In the genomic region with DNA sequence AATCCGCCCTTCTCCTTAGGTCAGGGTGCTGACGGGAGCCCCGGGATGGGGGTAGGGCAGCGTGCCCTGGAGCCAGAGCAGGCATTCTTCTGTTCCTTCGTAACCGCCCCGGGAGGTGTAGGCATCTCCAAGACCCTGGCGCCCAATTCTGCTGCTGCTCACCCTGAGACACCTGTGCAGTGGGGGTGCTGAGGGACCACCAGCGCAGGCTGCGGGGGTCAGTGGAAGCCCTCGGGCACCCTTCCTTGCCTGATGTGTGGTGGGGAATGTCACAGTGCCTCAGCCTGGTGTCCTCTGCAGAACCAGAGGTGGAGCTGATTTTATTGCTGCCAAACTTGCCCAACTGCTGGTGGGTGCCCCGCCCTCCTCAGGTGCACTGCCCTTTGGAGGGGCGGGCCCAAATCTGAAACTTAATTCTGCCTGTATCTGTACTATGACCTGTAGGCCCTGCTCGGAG, we compare ENCODE assay signal across 8 cellular contexts. TPM values are rescaled to one million over a fixed set of nuclear protein-coding genes. Genes with fewer than 3 reads are reported as not detected.
DNase-seq lines count a peak whose midpoint lies in the region; ATAC-seq lines count a peak whose summit lies in the region.

No MANE protein-coding gene starts in this region.

- POLR2A ChIA-PET in T-cell (lab: Charles Lee), result interaction anchor here in 1 of 2 donors (1.1 kb wide), 1 partner anchor 8 kb away, joined by 3 read pairs; no protein-coding TSS in a partner anchor

- no peaks in the 10 kb centered on the region for H3K9me3 ChIP-seq in right cardiac atrium (ENCODE audit: control insufficient read depth, low read length)

- CTCF ChIA-PET in activated CD8-positive, alpha-beta memory T cell treated with anti-CD3 and anti-CD28 coated beads, Interleukin-2, amount 10 ng/mL, durations not matched to agents 7 days and 5 days (lab: Charles Lee), result interaction anchor here (2.0 to 25.9 kb wide), 4 partner anchors 1 to 112 kb away, joined by 6 to 1355 read pairs (median 683); a partner anchor contains a TSS
- CTCF ChIA-PET in T-cell (lab: Charles Lee), result interaction anchor here in 1 of 2 donors (1.8 kb wide), 1 partner anchor 18 kb away, joined by 9 read pairs; no protein-coding TSS in a partner anchor

- H3K4me3 Mint-ChIP-seq in activated CD8-positive, alpha-beta memory T cell treated with anti-CD3 and anti-CD28 coated beads, Interleukin-2, amount 10 ng/mL, durations not matched to agents 7 days and 5 days, result peak overlapping the region; percentile 79
- peak overlapping the region; percentile 84 to 93 (median 93) for H3K4me3 Mint-ChIP-seq in T-cell

- no peak overlapping the region for H3K4me3 ChIP-seq in right cardiac atrium (ENCODE audit: low read length)

- peaks cover 37% of the 10 kb centered on the region for H3K4me1 ChIP-seq in right cardiac atrium (ENCODE audit: control insufficient read depth, insufficient read depth, low read length)

- ATAC-seq in activated CD8-positive, alpha-beta memory T cell treated with anti-CD3 and anti-CD28 coated beads, Interleukin-2, amount 10 ng/mL, durations not matched to agents 7 days and 5 days, result peak; percentile 2
- no peak for ATAC-seq in T-cell (replicated peaks in 1 of 4)
- ATAC-seq in right cardiac atrium, result no peak
- no peak for ATAC-seq in GM18861 (IDR thresholded peaks at IDR 0.05; ENCODE audit: unreplicated experiment)
- ATAC-seq in GM21723 (IDR thresholded peaks at IDR 0.05; ENCODE audit: unreplicated experiment), result no peak

- peaks cover 54% of the 10 kb centered on the region for H3K36me3 Mint-ChIP-seq in activated CD8-positive, alpha-beta memory T cell treated with anti-CD3 and anti-CD28 coated beads, Interleukin-2, amount 10 ng/mL, durations not matched to agents 7 days and 5 days
- H3K36me3 Mint-ChIP-seq in T-cell, result peaks cover 14% of the 10 kb centered on the region

- no peaks in the 10 kb centered on the region for H3K9me3 Mint-ChIP-seq in activated CD8-positive, alpha-beta memory T cell treated with anti-CD3 and anti-CD28 coated beads, Interleukin-2, amount 10 ng/mL, durations not matched to agents 7 days and 5 days (ENCODE audit: low read depth)
- no peaks in the 10 kb centered on the region for H3K9me3 Mint-ChIP-seq in T-cell

- H3K27me3 ChIP-seq in right cardiac atrium (ENCODE audit: control insufficient read depth, insufficient read depth), result no peaks in the 10 kb centered on the region

- peak overlapping the region; percentile 98 for H3K27ac Mint-ChIP-seq in activated CD8-positive, alpha-beta memory T cell treated with anti-CD3 and anti-CD28 coated beads, Interleukin-2, amount 10 ng/mL, durations not matched to agents 7 days and 5 days
- H3K27ac Mint-ChIP-seq in T-cell, result peak overlapping the region; percentile 99 to 100

- H3K27me3 Mint-ChIP-seq in activated CD8-positive, alpha-beta memory T cell treated with anti-CD3 and anti-CD28 coated beads, Interleukin-2, amount 10 ng/mL, durations not matched to agents 7 days and 5 days, result no peaks in the 10 kb centered on the region
- no peaks in the 10 kb centered on the region for H3K27me3 Mint-ChIP-seq in T-cell

- DNase-seq in activated CD8-positive, alpha-beta memory T cell treated with anti-CD3 and anti-CD28 coated beads, Interleukin-2, amount 10 ng/mL, durations not matched to agents 7 days and 5 days, result peak; percentile 76
- no peak for DNase-seq in activated CD8-positive, alpha-beta memory T cell treated with anti-CD3 and anti-CD28 coated beads, Interleukin-2, amount 50 U/mL, for 4 hours
- DNase-seq in T-cell, result peak in 7 of 34 experiments; percentile 32 to 45 (median 37)
- peak in 2 of 3 donors; percentile 60 to 64 for DNase-seq in right cardiac atrium
- no peak for DNase-seq in substantia nigra (lab: John Stamatoyannopoulos, UW)
- no peak for DNase-seq in occipital lobe (lab: John Stamatoyannopoulos, UW)

- peaks cover 80% of the 10 kb centered on the region for H3K4me1 Mint-ChIP-seq in activated CD8-positive, alpha-beta memory T cell treated with anti-CD3 and anti-CD28 coated beads, Interleukin-2, amount 10 ng/mL, durations not matched to agents 7 days and 5 days
- peaks cover 93 to 95% (median 94%) of the 10 kb centered on the region in 3 donors for H3K4me1 Mint-ChIP-seq in T-cell

- WGBS in right cardiac atrium, result 57% methylated on average over 14 of the region's 14 CpGs

- H3K27ac ChIP-seq in right cardiac atrium (ENCODE audit: low read length) (peak overlapping the region; percentile 85), substantia nigra (ENCODE audit: low read depth, low read length, poor library complexity, severe bottlenecking) (peak overlapping the region; percentile 78)

- intact Hi-C loops in right cardiac atrium (cut with DNase I), result loop anchor here in 1 of 4 donors (10.0 kb wide), 1 partner anchor 46 kb away; no protein-coding TSS in a partner anchor

RNA-seq across cellular contexts. Expression of a gene that starts 7.3 kb away (rescaled TPM):
- total RNA-seq in activated CD8-positive, alpha-beta memory T cell treated with anti-CD3 and anti-CD28 coated beads, Interleukin-2, amount 10 ng/mL, durations not matched to agents 7 days and 5 days, result 100 to 1,000 TPM; 349 to 369 TPM
- total RNA-seq in T-cell (100 to 1,000 TPM; 198 to 296 (median 271) TPM), right cardiac atrium (10 to 100 TPM; 52.9 to 68.3 (median 60.9) TPM), occipital lobe (24.0 TPM)
- 44.3 TPM for polyA plus RNA-seq in right cardiac atrium

RNA-seq across cellular contexts. Expression of a gene that starts 23.4 kb away (rescaled TPM):
- total RNA-seq in activated CD8-positive, alpha-beta memory T cell treated with anti-CD3 and anti-CD28 coated beads, Interleukin-2, amount 10 ng/mL, durations not matched to agents 7 days and 5 days, result not detected
- total RNA-seq in T-cell (1 to 10 TPM in 1 of 5 donors, under 1 TPM in 4; 0.42 to 1.6 (median 0.44) TPM), right cardiac atrium (100 to 1,000 TPM in 3 of 4 donors, 10 to 100 TPM in 1; 66.2 to 216 (median 131) TPM), occipital lobe (not detected)
- 84.7 TPM for polyA plus RNA-seq in right cardiac atrium

RNA-seq across cellular contexts. Expression of a gene that starts 37.2 kb away (rescaled TPM):
- total RNA-seq in activated CD8-positive, alpha-beta memory T cell treated with anti-CD3 and anti-CD28 coated beads, Interleukin-2, amount 10 ng/mL, durations not matched to agents 7 days and 5 days, result under 1 TPM in 1 of 2 experiments, not detected in 1; 0.35 TPM
- total RNA-seq in T-cell, result under 1 TPM in 3 of 5 donors, not detected in 2; 0.16 to 0.50 (median 0.26) TPM
- total RNA-seq in right cardiac atrium, result 10 to 100 TPM; 13.0 to 31.0 (median 20.9) TPM
- 13.3 TPM for polyA plus RNA-seq in right cardiac atrium
- 1.6 TPM for total RNA-seq in occipital lobe

RNA-seq across cellular contexts. Expression of a gene that starts 40.6 kb away (rescaled TPM):
- total RNA-seq in activated CD8-positive, alpha-beta memory T cell treated with anti-CD3 and anti-CD28 coated beads, Interleukin-2, amount 10 ng/mL, durations not matched to agents 7 days and 5 days, result not detected
- total RNA-seq in T-cell (not detected), right cardiac atrium (not detected), occipital lobe (not detected)
- 0.07 TPM for polyA plus RNA-seq in right cardiac atrium

RNA-seq across cellular contexts. Expression of a gene that starts 53.8 kb away (rescaled TPM):
- total RNA-seq in activated CD8-positive, alpha-beta memory T cell treated with anti-CD3 and anti-CD28 coated beads, Interleukin-2, amount 10 ng/mL, durations not matched to agents 7 days and 5 days, result 10 to 100 TPM; 48.5 to 58.6 TPM
- total RNA-seq in T-cell, result 100 to 1,000 TPM in 3 of 5 donors, 10 to 100 TPM in 2; 53.4 to 112 (median 101) TPM
- 10 to 100 TPM; 34.9 to 49.3 (median 45.9) TPM for total RNA-seq in right cardiac atrium
- 35.0 TPM for polyA plus RNA-seq in right cardiac atrium
- total RNA-seq in occipital lobe, result 32.4 TPM

Comparison
In these comparisons a context has a peak if more than half of its experiments do, and no peak if none do; other contexts are left out.
1. DNase-seq: peak in activated CD8-positive, alpha-beta memory T cell treated with anti-CD3 and anti-CD28 coated beads, Interleukin-2, amount 10 ng/mL, durations not matched to agents 7 days and 5 days (single experiment) and right cardiac atrium (2 of 3); none in activated CD8-positive, alpha-beta memory T cell treated with anti-CD3 and anti-CD28 coated beads, Interleukin-2, amount 50 U/mL, for 4 hours (single experiment), substantia nigra (0 of 49) and occipital lobe (single experiment).
2. RNA of a gene that starts 23.4 kb away (total RNA-seq): 66.2 to 216 TPM in right cardiac atrium; 0.42 to 1.6 TPM in T-cell, not detected in activated CD8-positive, alpha-beta memory T cell treated with anti-CD3 and anti-CD28 coated beads, Interleukin-2, amount 10 ng/mL, durations not matched to agents 7 days and 5 days and not detected in occipital lobe (single experiment); every median in the first group is over 10 times any median in the second.